8 cellular contexts compared by ENCODE assay signal in genomic region chr1:228794173-228794572, GRCh38. TPM values are rescaled to one million over a fixed set of nuclear protein-coding genes. Genes with fewer than 3 reads are reported as not detected.
DNase-seq lines count a peak whose midpoint lies in the region; ATAC-seq and TF ChIP-seq lines count a peak whose summit lies in the region.

No MANE protein-coding gene starts in this region.

- intact Hi-C loops in activated CD8-positive, alpha-beta T cell treated with anti-CD3 and anti-CD28 coated beads for 36 hours (cut with micrococcal nuclease) = no loop called here

- ATAC-seq in activated T-cell treated with anti-CD3 and anti-CD28 coated beads, Interleukin-2, amount 50 U/mL, for 4 hours = peak; percentile 68 to 69
- peak; percentile 51 for ATAC-seq in HG02870 (IDR thresholded peaks at IDR 0.05; ENCODE audit: unreplicated experiment)
- ATAC-seq in activated CD8-positive, alpha-beta T cell treated with anti-CD3 and anti-CD28 coated beads for 36 hours = peak; percentile 78

- H3K27ac Mint-ChIP-seq in activated CD8-positive, alpha-beta T cell treated with anti-CD3 and anti-CD28 coated beads for 36 hours = no peak overlapping the region

- peaks cover 10% of the 10 kb centered on the region for H3K9me3 Mint-ChIP-seq in activated T-cell treated with anti-CD3 and anti-CD28 coated beads, Interleukin-2, amount 50 U/mL, for 4 hours
- H3K9me3 Mint-ChIP-seq in activated CD8-positive, alpha-beta T cell treated with anti-CD3 and anti-CD28 coated beads for 36 hours = no peaks in the 10 kb centered on the region

- POLR2A ChIA-PET in activated CD8-positive, alpha-beta T cell treated with anti-CD3 and anti-CD28 coated beads for 36 hours (lab: Charles Lee) = interaction anchor here (1.1 to 3.0 kb wide), 2 partner anchors 10 kb away, joined by 3 to 17 read pairs; no protein-coding TSS in a partner anchor

- H3K36me3 Mint-ChIP-seq in activated T-cell treated with anti-CD3 and anti-CD28 coated beads, Interleukin-2, amount 50 U/mL, for 4 hours (ENCODE audit: insufficient read depth) = peaks cover 4% of the 10 kb centered on the region
- H3K36me3 Mint-ChIP-seq in activated CD8-positive, alpha-beta T cell treated with anti-CD3 and anti-CD28 coated beads for 36 hours (ENCODE audit: low read depth) = no peaks in the 10 kb centered on the region

- H3K4me3 Mint-ChIP-seq in activated T-cell treated with anti-CD3 and anti-CD28 coated beads, Interleukin-2, amount 50 U/mL, for 4 hours = no peak overlapping the region
- no peak overlapping the region for H3K4me3 Mint-ChIP-seq in activated CD8-positive, alpha-beta T cell treated with anti-CD3 and anti-CD28 coated beads for 36 hours

- H3K27me3 Mint-ChIP-seq in activated T-cell treated with anti-CD3 and anti-CD28 coated beads, Interleukin-2, amount 50 U/mL, for 4 hours (ENCODE audit: low read depth) = no peaks in the 10 kb centered on the region
- H3K27me3 Mint-ChIP-seq in activated CD8-positive, alpha-beta T cell treated with anti-CD3 and anti-CD28 coated beads for 36 hours = no peaks in the 10 kb centered on the region

- peaks cover 14% of the 10 kb centered on the region for H3K4me1 Mint-ChIP-seq in activated T-cell treated with anti-CD3 and anti-CD28 coated beads, Interleukin-2, amount 50 U/mL, for 4 hours (ENCODE audit: low read depth)
- peaks cover 14% of the 10 kb centered on the region for H3K4me1 Mint-ChIP-seq in activated CD8-positive, alpha-beta T cell treated with anti-CD3 and anti-CD28 coated beads for 36 hours (ENCODE audit: low read depth)

- no peak for TF ChIP-seq POLR2A in erythroblast (IDR thresholded peaks at IDR 0.05; ENCODE audit: low read length)

- DNase-seq in activated T-cell treated with anti-CD3 and anti-CD28 coated beads, Interleukin-2, amount 50 U/mL, for 4 hours = no peak
- no peak for DNase-seq in activated T-cell treated with anti-CD3 and anti-CD28 coated beads, Interleukin-2, amount 50 U/mL, for 1 hour
- peak; percentile 72 for DNase-seq in activated CD8-positive, alpha-beta T cell treated with anti-CD3 and anti-CD28 coated beads for 36 hours
- peak; percentile 9 for DNase-seq in stimulated activated naive CD4-positive, alpha-beta T cell treated with Interleukin-2 at 50 U/mL for 16 hours (lab: John Stamatoyannopoulos, UW)
- no peak for DNase-seq in HuH-7.5 (ENCODE audit: low spot score)
- DNase-seq in SIG-M5 (lab: John Stamatoyannopoulos, UW) = no peak
- no peak for DNase-seq in erythroblast (lab: John Stamatoyannopoulos, UW)

- TF ChIP-seq CTCF in activated CD8-positive, alpha-beta T cell treated with anti-CD3 and anti-CD28 coated beads for 36 hours (IDR thresholded peaks at IDR 0.05) = no peak

- CTCF ChIA-PET in activated CD8-positive, alpha-beta T cell treated with anti-CD3 and anti-CD28 coated beads for 36 hours (lab: Charles Lee) = interaction anchor here (0.8 to 2.3 kb wide), 6 partner anchors 10 to 59 kb away, joined by 3 to 17 read pairs (median 4); partner anchors contain the start of gene RHOU

RNA-seq across cellular contexts. Expression of gene RHOU, which starts 58.9 kb away (rescaled TPM):
- 1 to 10 TPM; 1.2 to 2.1 (median 1.6) TPM for total RNA-seq in activated T-cell treated with anti-CD3 and anti-CD28 coated beads, Interleukin-2, amount 50 U/mL, for 4 hours
- total RNA-seq in activated CD8-positive, alpha-beta T cell treated with anti-CD3 and anti-CD28 coated beads for 36 hours = 1 to 10 TPM; 1.2 TPM

Comparison
In these comparisons a context has a peak if more than half of its experiments do, and no peak if none do; other contexts are left out.
1. DNase-seq: peak in activated CD8-positive, alpha-beta T cell treated with anti-CD3 and anti-CD28 coated beads for 36 hours (single experiment) and stimulated activated naive CD4-positive, alpha-beta T cell treated with Interleukin-2 at 50 U/mL for 16 hours (single experiment); none in activated T-cell treated with anti-CD3 and anti-CD28 coated beads, Interleukin-2, amount 50 U/mL, for 4 hours (single experiment), activated T-cell treated with anti-CD3 and anti-CD28 coated beads, Interleukin-2, amount 50 U/mL, for 1 hour (single experiment), HuH-7.5 (single experiment), SIG-M5 (single experiment) and erythroblast (0 of 2).
2. Peak in every context shown above with its lines, with median percentiles within 50 percentile points of each other: ATAC-seq.